ENCODE assay signal across 6 cellular contexts in genomic region chr5:75723378-75723777, GRCh38.
"Had no signal": no experiment of that assay in that cellular context is flagged by ENCODE, and none has a peak within 500 bp of the region (broad histone marks: within the 10 kb centered on the region; RNA-seq: fewer than 3 reads in every experiment).

No MANE protein-coding gene starts in this region.

- ATAC-seq: HepG2 had no signal

- H3K27ac ChIP-seq: HL-60 had no signal

- FAIRE-seq: HepG2, HTR-8/SVneo had no signal

- DNase-seq: IMR-90, KBM-7, KG1 had no signal
